ENCODE assay signal across 18 cellular contexts in genomic region chr11:112513936-112514716, GRCh38.
DNase-seq lines count a peak whose midpoint lies in the region; ATAC-seq and TF ChIP-seq lines count a peak whose summit lies in the region.
"Had no signal": no experiment of that assay in that cellular context is flagged by ENCODE, and none has a peak within 500 bp of the region (broad histone marks: within the 10 kb centered on the region; RNA-seq: fewer than 3 reads in every experiment).

No MANE protein-coding gene starts in this region.

- no peaks in the 10 kb centered on the region for H3K36me3 Mint-ChIP-seq in neural crest cell (ENCODE audit: low read depth)

- peak overlapping the region; percentile 0 for H3K4me3 Mint-ChIP-seq in neural crest cell
- H3K4me3 Mint-ChIP-seq: activated CD4-positive, alpha-beta T cell treated with anti-CD3 and anti-CD28 coated beads, Interleukin-2, amount 10 ng/mL, durations not matched to agents 24 days and 14 days; central memory CD8-positive, alpha-beta T cell had no signal

- H3K4me1 Mint-ChIP-seq in neural crest cell = peaks cover 26% of the 10 kb centered on the region
- H3K4me1 Mint-ChIP-seq: activated CD4-positive, alpha-beta T cell treated with anti-CD3 and anti-CD28 coated beads, Interleukin-2, amount 10 ng/mL, durations not matched to agents 24 days and 14 days; central memory CD8-positive, alpha-beta T cell had no signal

- TF ChIP-seq CTCF in neural crest cell (conservative IDR thresholded peaks at IDR 0.05) = no peak

- no peaks in the 10 kb centered on the region for H3K9me3 Mint-ChIP-seq in neural crest cell
- H3K9me3 Mint-ChIP-seq: activated CD4-positive, alpha-beta T cell treated with anti-CD3 and anti-CD28 coated beads, Interleukin-2, amount 10 ng/mL, durations not matched to agents 24 days and 14 days; central memory CD8-positive, alpha-beta T cell had no signal

- peak overlapping the region; percentile 8 for H3K27ac ChIP-seq in cingulate gyrus (ENCODE audit: low read depth, low read length)
- H3K27ac ChIP-seq: gastroesophageal sphincter had no signal

- DNase-seq in DMS79 treated with DMSO at 0.1 percent for 48 hours (lab: John Stamatoyannopoulos, UW) (peak; percentile 54), NCI-H146 treated with DMSO at 0.1 percent for 48 hours (lab: John Stamatoyannopoulos, UW; ENCODE audit: unreplicated experiment) (peak; percentile 32), neural crest cell (ENCODE audit: low read depth, low spot score) (peak; percentile 22), NOMO-1 (lab: John Stamatoyannopoulos, UW; ENCODE audit: unreplicated experiment in 2 of 2) (no peak), SKM-1 treated with dmso at 0.1 percent for 144 hours (lab: John Stamatoyannopoulos, UW; ENCODE audit: unreplicated experiment) (no peak)
- DNase-seq: activated CD4-positive, alpha-beta T cell treated with anti-CD3 and anti-CD28 coated beads, Interleukin-2, amount 10 ng/mL, durations not matched to agents 24 days and 14 days; activated T-cell treated with anti-CD3 and anti-CD28 coated beads, Interleukin-2, amount 50 U/mL, for 48 hours; kidney glomerular epithelial cell; MG63; NCI-H82; Right ventricle myocardium superior; stimulated activated CD4-positive, alpha-beta T cell treated with anti-CD3 and anti-CD28 coated beads, Interleukin-15, amount 100 ng/mL, for 24 hours; T-helper 9 cell had no signal

- H3K27ac Mint-ChIP-seq in neural crest cell (ENCODE audit: unreplicated experiment) = peak overlapping the region; percentile 31
- H3K27ac Mint-ChIP-seq: activated CD4-positive, alpha-beta T cell treated with anti-CD3 and anti-CD28 coated beads, Interleukin-2, amount 10 ng/mL, durations not matched to agents 24 days and 14 days had no signal

- peaks cover 7% of the 10 kb centered on the region for H3K27me3 Mint-ChIP-seq in neural crest cell (ENCODE audit: low read depth)

- no peak for ATAC-seq in HG02870 (IDR thresholded peaks at IDR 0.05; ENCODE audit: unreplicated experiment)
- ATAC-seq in HG02588 (IDR thresholded peaks at IDR 0.05; ENCODE audit: unreplicated experiment) = no peak
- ATAC-seq: gastroesophageal sphincter had no signal

Comparison
In these comparisons a context has a peak if more than half of its experiments do, and no peak if none do; other contexts are left out.
1. DNase-seq: peak in DMS79 treated with DMSO at 0.1 percent for 48 hours (single experiment), NCI-H146 treated with DMSO at 0.1 percent for 48 hours (single experiment) and neural crest cell (single experiment); none in NOMO-1 (0 of 2) and SKM-1 treated with dmso at 0.1 percent for 144 hours (single experiment).